ENCODE assay signal across 8 cellular contexts in genomic region chrX:136028383-136028984, GRCh38. TPM values are rescaled to one million over a fixed set of nuclear protein-coding genes. Genes with fewer than 3 reads are reported as not detected.
A peak's percentile ranks its signal among the peaks of the same experiment; 100 is the strongest.
DNase-seq lines count a peak whose midpoint lies in the region; ATAC-seq, FAIRE-seq and TF ChIP-seq lines count a peak whose summit lies in the region.

No MANE protein-coding gene starts in this region.

- TF ChIP-seq CTCF in brain (conservative IDR thresholded peaks at IDR 0.05) (peak; percentile 71 to 73), thoracic aorta (IDR thresholded peaks at IDR 0.05) (peak; percentile 48)

- no peak for TF ChIP-seq POLR2A in H54 (IDR thresholded peaks at IDR 0.05; ENCODE audit: low read depth, low read length)

- H3K4me1 Mint-ChIP-seq in brain: peaks cover 30% of the 10 kb centered on the region

- H3K4me3 ChIP-seq in thoracic aorta: no peak overlapping the region

- FAIRE-seq in H54 (lab: Jason Lieb, UNC): peak; percentile 43

- no peaks in the 10 kb centered on the region for H3K9me3 Mint-ChIP-seq in brain

- DNase-seq in EH (ENCODE audit: low read depth): peak; percentile 69
- peak; percentile 7 for DNase-seq in H54 (ENCODE audit: insufficient read length, low spot score)
- DNase-seq in NCI-H2227 treated with DMSO at 0.1 percent for 48 hours (lab: John Stamatoyannopoulos, UW): peak; percentile 72
- DNase-seq in inferior parietal cortex (ENCODE audit: extremely low spot score): peak; percentile 67
- no peak for DNase-seq in thoracic aorta (ENCODE audit: low spot score)
- DNase-seq in NCI-H128 (lab: John Stamatoyannopoulos, UW; ENCODE audit: unreplicated experiment): no peak

- ATAC-seq in thoracic aorta (ENCODE audit: insufficient number of reproducible peaks, low FRiP score, low read depth): no peak
- no peak for ATAC-seq in HG02610 (IDR thresholded peaks at IDR 0.05; ENCODE audit: unreplicated experiment)

- H3K27me3 Mint-ChIP-seq in brain: peaks cover 3% of the 10 kb centered on the region

- peaks cover 15 to 43% of the 10 kb centered on the region in 2 donors for H3K4me1 ChIP-seq in thoracic aorta (ENCODE audit: control insufficient read depth in 1 of 2, low read depth in 2 of 2)

- H3K36me3 ChIP-seq in thoracic aorta: no peaks in the 10 kb centered on the region

- no peaks in the 10 kb centered on the region for H3K27me3 ChIP-seq in thoracic aorta (replicated peaks; ENCODE audit: insufficient read depth)

- no peak overlapping the region for H3K4me3 Mint-ChIP-seq in brain

- H3K27ac Mint-ChIP-seq in brain: peak overlapping the region in 4 of 5 experiments; percentile 29 to 92 (median 67)

- H3K36me3 Mint-ChIP-seq in brain: peaks cover 3% of the 10 kb centered on the region

- H3K9me3 ChIP-seq in thoracic aorta: no peaks in the 10 kb centered on the region

- peak overlapping the region; percentile 90 to 91 for H3K27ac ChIP-seq in thoracic aorta

RNA-seq across cellular contexts. Expression of gene SLC9A6, which starts 43.2 kb away (rescaled TPM):
- polyA plus RNA-seq in brain (ENCODE audit: insufficient read depth, low read depth, low replicate concordance): 20.1 TPM
- 10 to 100 TPM; 13.9 to 14.9 TPM for total RNA-seq in thoracic aorta

RNA-seq across cellular contexts. Expression of gene MMGT1, which starts 54.7 kb away (rescaled TPM):
- polyA plus RNA-seq in brain (ENCODE audit: insufficient read depth, low read depth, low replicate concordance): 20.0 TPM
- total RNA-seq in thoracic aorta: 10 to 100 TPM; 26.3 to 30.3 TPM

Comparison
In these comparisons a context has a peak if more than half of its experiments do, and no peak if none do; other contexts are left out.
1. DNase-seq: peak in EH (single experiment), H54 (single experiment), NCI-H2227 treated with DMSO at 0.1 percent for 48 hours (single experiment) and inferior parietal cortex (single experiment); none in thoracic aorta (single experiment) and NCI-H128 (single experiment).